Comparison of ENCODE assay signal across 8 cellular contexts in the genomic region with DNA sequence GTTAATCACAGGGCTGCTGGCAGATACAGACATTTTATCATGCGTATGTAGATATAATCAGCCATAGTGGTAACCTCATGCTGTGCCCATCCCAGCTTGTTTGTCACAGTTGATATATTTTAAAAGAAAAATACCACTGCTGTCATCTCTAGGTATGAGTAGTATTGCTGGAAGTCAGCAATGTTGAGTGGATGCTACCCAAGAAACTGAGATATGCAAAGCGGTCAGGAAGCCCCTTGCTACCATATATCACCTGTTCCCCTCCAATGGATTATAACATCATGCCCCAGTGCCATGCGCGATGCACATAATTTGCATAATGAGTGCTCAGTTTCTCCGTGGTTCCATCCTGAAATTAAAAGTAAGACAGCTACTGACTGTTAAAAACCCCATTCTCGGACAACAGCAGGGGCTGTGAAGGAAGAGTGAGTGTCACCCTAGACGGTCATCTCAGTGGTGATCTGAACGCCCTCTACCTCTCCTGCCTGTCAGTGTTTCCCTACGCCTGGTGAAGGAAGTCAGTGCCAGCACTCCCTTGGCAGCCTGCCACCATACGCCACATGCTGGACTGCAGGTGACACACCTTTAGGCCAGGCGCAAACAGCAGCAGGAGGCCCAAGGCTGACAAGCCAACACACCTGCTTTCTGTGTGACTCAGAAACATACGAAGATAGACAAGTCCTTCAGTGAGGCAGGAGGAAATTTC. TPM values are rescaled to one million over a fixed set of nuclear protein-coding genes. Genes with fewer than 3 reads are reported as not detected.
A peak's percentile ranks its signal among the peaks of the same experiment; 100 is the strongest.
DNase-seq lines count a peak whose midpoint lies in the region; ATAC-seq and TF ChIP-seq lines count a peak whose summit lies in the region.

No MANE protein-coding gene starts in this region.

- POLR2A ChIA-PET in HEK293T (lab: Yijun Ruan, JAX), result no interaction called here

- no peaks in the 10 kb centered on the region for H3K27me3 ChIP-seq in tibial nerve

- H3K9me3 ChIP-seq in tibial nerve, result no peaks in the 10 kb centered on the region

- TF ChIP-seq POLR2A in tibial nerve (IDR thresholded peaks at IDR 0.05), result no peak

- CTCF ChIA-PET in HEK293T (lab: Yijun Ruan, JAX), result no interaction called here

- TF ChIP-seq CTCF in tibial nerve (IDR thresholded peaks at IDR 0.05), result no peak

- no peak for TF ChIP-seq EP300 in tibial nerve (IDR thresholded peaks at IDR 0.05)

- peak overlapping the region; percentile 92 to 95 for H3K4me3 Mint-ChIP-seq in activated T-cell treated with anti-CD3 and anti-CD28 coated beads, Interleukin-2, amount 50 U/mL, for 72 hours
- H3K4me3 Mint-ChIP-seq in naive B cell, result peak overlapping the region; percentile 25 to 99 (median 96)

- H3K36me3 Mint-ChIP-seq in activated T-cell treated with anti-CD3 and anti-CD28 coated beads, Interleukin-2, amount 50 U/mL, for 72 hours (ENCODE audit: insufficient read depth in 2 of 2), result peaks cover 10 to 42% of the 10 kb centered on the region in 2 donors
- peaks cover 0 to 8% of the 10 kb centered on the region in 2 donors for H3K36me3 Mint-ChIP-seq in naive B cell

- no peak overlapping the region for H3K4me3 ChIP-seq in tibial nerve

- WGBS in tibial nerve, 2 donors, result 81 to 84% methylated on average over 12 of the region's 12 CpGs

- ATAC-seq in GM18861 (IDR thresholded peaks at IDR 0.05; ENCODE audit: unreplicated experiment) (peak; percentile 65), HG02840 (IDR thresholded peaks at IDR 0.05; ENCODE audit: low FRiP score, unreplicated experiment) (peak; percentile 45), naive B cell (ENCODE audit: low read depth in 2 of 2) (peak; percentile 18 to 24)
- peak; percentile 60 to 63 for ATAC-seq in activated T-cell treated with anti-CD3 and anti-CD28 coated beads, Interleukin-2, amount 50 U/mL, for 72 hours (replicated peaks in 1 of 2)

- H3K36me3 ChIP-seq in tibial nerve, result peaks cover 0 to 60% (median 3%) of the 10 kb centered on the region in 3 donors

- H3K27me3 Mint-ChIP-seq in activated T-cell treated with anti-CD3 and anti-CD28 coated beads, Interleukin-2, amount 50 U/mL, for 72 hours (ENCODE audit: low read depth), result no peaks in the 10 kb centered on the region
- no peaks in the 10 kb centered on the region for H3K27me3 Mint-ChIP-seq in naive B cell

- H3K4me1 Mint-ChIP-seq in activated T-cell treated with anti-CD3 and anti-CD28 coated beads, Interleukin-2, amount 50 U/mL, for 72 hours (ENCODE audit: low read depth), result peaks cover 56% of the 10 kb centered on the region
- H3K4me1 Mint-ChIP-seq in naive B cell, result peaks cover 50 to 61% (median 54%) of the 10 kb centered on the region in 3 donors

- DNase-seq in NCI-H2107 (lab: John Stamatoyannopoulos, UW) (peak; percentile 43), naive B cell (peak; percentile 47), HEK293T (ENCODE audit: extremely low spot score) (no peak), tibial nerve (ENCODE audit: low spot score in 2 of 2) (no peak), NCI-H1436 (lab: John Stamatoyannopoulos, UW) (no peak)
- DNase-seq in activated T-cell treated with anti-CD3 and anti-CD28 coated beads, Interleukin-2, amount 50 U/mL, for 72 hours, result peak; percentile 35 to 45

- H3K27ac ChIP-seq in tibial nerve, result peak overlapping the region in 1 of 4 donors; percentile 67

- no peaks in the 10 kb centered on the region for H3K9me3 Mint-ChIP-seq in activated T-cell treated with anti-CD3 and anti-CD28 coated beads, Interleukin-2, amount 50 U/mL, for 72 hours
- no peaks in the 10 kb centered on the region for H3K9me3 Mint-ChIP-seq in naive B cell

- peaks cover 0 to 30% (median 6%) of the 10 kb centered on the region in 4 donors for H3K4me1 ChIP-seq in tibial nerve

- peak overlapping the region; percentile 94 for H3K27ac Mint-ChIP-seq in activated T-cell treated with anti-CD3 and anti-CD28 coated beads, Interleukin-2, amount 50 U/mL, for 72 hours
- peak overlapping the region; percentile 85 to 100 (median 96) for H3K27ac Mint-ChIP-seq in naive B cell

TF ChIP-seq in HEK293T, 16 proteins besides CTCF, POLR2A, EP300 and RAD21:
- TF ChIP-seq HDGF (IDR thresholded peaks at IDR 0.05; ENCODE audit: borderline replicate concordance) (no peak), SP1 (IDR thresholded peaks at IDR 0.05) (no peak), NFRKB (IDR thresholded peaks at IDR 0.05) (no peak), L3MBTL2 (conservative IDR thresholded peaks at IDR 0.05) (no peak), FOXM1 (IDR thresholded peaks at IDR 0.05; ENCODE audit: borderline replicate concordance) (no peak), FOXA1 (IDR thresholded peaks at IDR 0.05) (no peak), BHLHE40 (IDR thresholded peaks at IDR 0.05; ENCODE audit: borderline replicate concordance) (no peak), PKNOX1 (IDR thresholded peaks at IDR 0.05) (no peak), LEF1 (IDR thresholded peaks at IDR 0.05; ENCODE audit: borderline replicate concordance) (no peak), FOXK2 (IDR thresholded peaks at IDR 0.05) (no peak), ZNF384 (IDR thresholded peaks at IDR 0.05) (no peak), SUZ12 (IDR thresholded peaks at IDR 0.05) (no peak), TARDBP (IDR thresholded peaks at IDR 0.05) (no peak), CTBP1 (IDR thresholded peaks at IDR 0.05; ENCODE audit: borderline replicate concordance) (no peak)
TF ChIP-seq in HEK293T: peak in this region for 0.

RNA-seq across cellular contexts. Expression of gene IL10RB, which starts 2.7 kb away (rescaled TPM):
- 10 to 100 TPM; 36.4 to 44.0 TPM for total RNA-seq in activated T-cell treated with anti-CD3 and anti-CD28 coated beads, Interleukin-2, amount 50 U/mL, for 72 hours
- 10 to 100 TPM; 56.9 to 83.1 (median 71.0) TPM for polyA plus RNA-seq in naive B cell (ENCODE audit: low read depth in 6 of 6)
- 10 to 100 TPM; 17.5 to 27.3 (median 21.3) TPM for total RNA-seq in tibial nerve

RNA-seq across cellular contexts. Expression of gene IFNAR2, which starts 39.2 kb away (rescaled TPM):
- total RNA-seq in activated T-cell treated with anti-CD3 and anti-CD28 coated beads, Interleukin-2, amount 50 U/mL, for 72 hours, result 10 to 100 TPM; 30.5 to 30.7 TPM
- 10 to 100 TPM; 41.4 to 61.7 (median 50.8) TPM for polyA plus RNA-seq in naive B cell (ENCODE audit: low read depth in 6 of 6)
- total RNA-seq in tibial nerve, result 10 to 100 TPM; 12.3 to 47.4 (median 29.4) TPM

RNA-seq across cellular contexts. Expression of gene IFNAR1, which starts 55.9 kb away (rescaled TPM):
- 10 to 100 TPM; 28.2 to 29.1 TPM for total RNA-seq in activated T-cell treated with anti-CD3 and anti-CD28 coated beads, Interleukin-2, amount 50 U/mL, for 72 hours
- 100 to 1,000 TPM in 5 of 6 donors, 10 to 100 TPM in 1; 99.7 to 142 (median 126) TPM for polyA plus RNA-seq in naive B cell (ENCODE audit: low read depth in 6 of 6)
- total RNA-seq in tibial nerve, result 10 to 100 TPM; 29.4 to 35.8 (median 31.4) TPM

Comparison
In these comparisons a context has a peak if more than half of its experiments do, and no peak if none do; other contexts are left out.
1. DNase-seq: peak in NCI-H2107 (single experiment), activated T-cell treated with anti-CD3 and anti-CD28 coated beads, Interleukin-2, amount 50 U/mL, for 72 hours (2 of 2) and naive B cell (single experiment); none in HEK293T (single experiment), tibial nerve (0 of 2) and NCI-H1436 (single experiment).
2. Peak in every context shown above with its lines, with median percentiles within 50 percentile points of each other: ATAC-seq.